10 cellular contexts compared by ENCODE assay signal in the genomic region with DNA sequence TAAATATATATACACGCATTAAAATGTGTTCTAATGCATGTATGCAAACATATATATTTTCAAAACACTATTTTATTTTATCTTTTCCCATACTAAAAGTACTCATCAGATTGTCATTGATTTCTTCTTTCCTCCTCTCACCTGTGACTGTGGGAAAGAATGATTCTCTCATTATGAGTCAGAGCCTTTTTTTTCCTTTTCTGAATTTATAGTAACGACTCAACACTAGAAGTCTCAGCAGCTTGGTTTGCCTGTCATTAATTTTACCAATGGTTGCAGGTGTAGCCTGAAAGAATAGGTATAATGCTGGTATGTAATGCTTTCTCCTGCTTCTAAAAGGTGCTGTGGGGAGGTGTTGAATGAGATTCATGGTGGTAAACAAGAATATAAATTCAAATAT.
DNase-seq lines count a peak whose midpoint lies in the region; ATAC-seq and TF ChIP-seq lines count a peak whose summit lies in the region.
"Had no signal": no experiment of that assay in that cellular context is flagged by ENCODE, and none has a peak within 500 bp of the region (broad histone marks: within the 10 kb centered on the region; RNA-seq: fewer than 3 reads in every experiment).

No MANE protein-coding gene starts in this region.

- no peak for TF ChIP-seq POLR2A in prostate gland (IDR thresholded peaks at IDR 0.05)

- H4K91ac ChIP-seq in H9 (ENCODE audit: insufficient read length, low read depth, low read length), result no peak overlapping the region

- no peak overlapping the region for H2AK5ac ChIP-seq in H9 (ENCODE audit: insufficient read length, low read length)

- no peaks in the 10 kb centered on the region for H3K79me1 ChIP-seq in H9 (ENCODE audit: insufficient read depth, low read depth, low read length, poor library complexity, severe bottlenecking)

- H4K5ac ChIP-seq in H9 (ENCODE audit: insufficient read length, low read depth, low read length), result no peak overlapping the region

- no peak overlapping the region for H3K14ac ChIP-seq in H9 (ENCODE audit: insufficient read depth, low read length)

- no peaks in the 10 kb centered on the region for H4K20me1 ChIP-seq in H9 (ENCODE audit: control insufficient read depth, insufficient read depth, insufficient read length)

- H3K27ac ChIP-seq in H9 (ENCODE audit: insufficient read length, low read depth, low read length) (peak overlapping the region; percentile 20), prostate gland (no peak overlapping the region)
- H3K27ac ChIP-seq: coronary artery, Peyer's patch had no signal

- no peak overlapping the region for H2BK12ac ChIP-seq in H9 (ENCODE audit: insufficient read length, low read depth, low read length)

- peaks cover 9% of the 10 kb centered on the region for H3K36me3 Mint-ChIP-seq in activated T-cell treated with anti-CD3 and anti-CD28 coated beads, Interleukin-2, amount 50 U/mL, for 4 hours (ENCODE audit: insufficient read depth)
- peaks cover 2 to 12% (median 4%) of the 10 kb centered on the region in 3 experiments; a peak in 2 of 7 replicates for H3K36me3 Mint-ChIP-seq in H9 (ENCODE audit: insufficient read depth in 1 of 3, low read depth in 3 of 3)

- peak; percentile 57 to 69 for ATAC-seq in activated T-cell treated with anti-CD3 and anti-CD28 coated beads, Interleukin-2, amount 50 U/mL, for 4 hours

- WGBS in H9 (ENCODE audit: extremely low coverage, insufficient read length, low lambda C conversion rate), result no CpG with 5 or more reads among the region's 2 CpGs
- 54% methylated on average over 2 of the region's 2 CpGs for WGBS in prostate gland

- no peak overlapping the region for H2BK5ac ChIP-seq in H9 (ENCODE audit: insufficient read length, low read length)

- intact Hi-C loops in prostate gland (cut with DNase I), result no loop called here

- no peak overlapping the region for H4K8ac ChIP-seq in H9 (replicated peaks; ENCODE audit: insufficient read length, low read depth, low read length)

- H3K79me2 ChIP-seq in H9 (ENCODE audit: insufficient read depth, low read length), result no peaks in the 10 kb centered on the region

- H3K9me3 Mint-ChIP-seq in activated T-cell treated with anti-CD3 and anti-CD28 coated beads, Interleukin-2, amount 50 U/mL, for 4 hours, result no peaks in the 10 kb centered on the region
- no peaks in the 10 kb centered on the region for H3K9me3 Mint-ChIP-seq in H9

- no peaks in the 10 kb centered on the region for H3K23me2 ChIP-seq in H9 (ENCODE audit: insufficient read length, low read depth, low read length, poor library complexity, severe bottlenecking)

- no peak overlapping the region for H3K4me3 ChIP-seq in prostate gland
- H3K4me3 ChIP-seq: coronary artery, Peyer's patch had no signal

- no peak overlapping the region for H3K4me3 Mint-ChIP-seq in activated T-cell treated with anti-CD3 and anti-CD28 coated beads, Interleukin-2, amount 50 U/mL, for 4 hours
- H3K4me3 Mint-ChIP-seq in H9, result no peak overlapping the region

- H2BK20ac ChIP-seq in H9 (ENCODE audit: low read depth, low read length, poor library complexity, severe bottlenecking), result no peak overlapping the region

- no peaks in the 10 kb centered on the region for H3K27me3 Mint-ChIP-seq in activated T-cell treated with anti-CD3 and anti-CD28 coated beads, Interleukin-2, amount 50 U/mL, for 4 hours (ENCODE audit: low read depth)
- H3K27me3 Mint-ChIP-seq in H9 (ENCODE audit: low read depth), result no peaks in the 10 kb centered on the region

- no peak overlapping the region for H3T11ph ChIP-seq in H9 (ENCODE audit: low read length)

- H2AFZ ChIP-seq in H9 (ENCODE audit: low read length), result no peak overlapping the region

- H3K4me1 Mint-ChIP-seq in activated T-cell treated with anti-CD3 and anti-CD28 coated beads, Interleukin-2, amount 50 U/mL, for 4 hours (ENCODE audit: low read depth), result peaks cover 30% of the 10 kb centered on the region
- H3K4me1 Mint-ChIP-seq in H9, result peaks cover 77 to 78% of the 10 kb centered on the region in 2 experiments

- no peaks in the 10 kb centered on the region for H3K27me3 ChIP-seq in H9 (ENCODE audit: insufficient read depth, low read length)
- H3K27me3 ChIP-seq in prostate gland (replicated peaks; ENCODE audit: insufficient read depth), result no peaks in the 10 kb centered on the region
- H3K27me3 ChIP-seq: Peyer's patch had no signal

- H3K4ac ChIP-seq in H9 (ENCODE audit: low read depth, low read length), result no peak overlapping the region

- no peak overlapping the region for H2BK15ac ChIP-seq in H9 (ENCODE audit: low read depth, low read length)

- no peak overlapping the region for H3K9ac ChIP-seq in H9 (ENCODE audit: extremely low read depth, insufficient read length, low read length)

- TF ChIP-seq CTCF in H9 (conservative IDR thresholded peaks at IDR 0.05) (no peak), prostate gland (IDR thresholded peaks at IDR 0.05) (no peak)

- H3K36me3 ChIP-seq in prostate gland, result no peaks in the 10 kb centered on the region
- H3K36me3 ChIP-seq: Peyer's patch had no signal

- DNase-seq in activated T-cell treated with anti-CD3 and anti-CD28 coated beads, Interleukin-2, amount 50 U/mL, for 4 hours, result no peak
- DNase-seq in activated T-cell treated with anti-CD3 and anti-CD28 coated beads, Interleukin-2, amount 50 U/mL, for 48 hours, result no peak
- no peak for DNase-seq in H9
- peak; percentile 63 for DNase-seq in NCI-H69 (lab: John Stamatoyannopoulos, UW)
- peak; percentile 38 for DNase-seq in renal cortical epithelial cell (ENCODE audit: low read depth)
- no peak for DNase-seq in prostate gland (ENCODE audit: low spot score)
- DNase-seq in dedifferentiated amniotic fluid mesenchymal stem cell (ENCODE audit: extremely low spot score), result no peak
- no peak for DNase-seq in GM19240 (ENCODE audit: insufficient read length, low spot score)
- DNase-seq: Peyer's patch had no signal

- H3K23ac ChIP-seq in H9 (ENCODE audit: insufficient read length, low read depth, low read length), result no peak overlapping the region

- no peak overlapping the region for H3K4me2 ChIP-seq in H9 (ENCODE audit: insufficient read depth, insufficient read length, low read length)

- peak overlapping the region; percentile 62 to 96 (median 82); a peak in 6 of 7 replicates for H3K27ac Mint-ChIP-seq in H9

- no peak overlapping the region for H3K18ac ChIP-seq in H9 (ENCODE audit: insufficient read length, low read depth, low read length)

- H2BK120ac ChIP-seq in H9 (ENCODE audit: low read depth, low read length, poor library complexity, severe bottlenecking), result no peak overlapping the region

- no peaks in the 10 kb centered on the region for H3K9me3 ChIP-seq in H9 (ENCODE audit: control insufficient read depth, low read depth, low read length)
- no peaks in the 10 kb centered on the region for H3K9me3 ChIP-seq in prostate gland
- H3K9me3 ChIP-seq: Peyer's patch had no signal

- peaks cover 11% of the 10 kb centered on the region for H3K4me1 ChIP-seq in H9 (ENCODE audit: insufficient read depth, low read length)
- H3K4me1 ChIP-seq in prostate gland (replicated peaks), result no peaks in the 10 kb centered on the region
- H3K4me1 ChIP-seq: Peyer's patch had no signal

- no peak overlapping the region for H3K56ac ChIP-seq in H9 (ENCODE audit: insufficient read length, low read depth, low read length)

Comparison
In these comparisons a context has a peak if more than half of its experiments do, and no peak if none do; other contexts are left out.
1. DNase-seq: peak in NCI-H69 (single experiment) and renal cortical epithelial cell (single experiment); none in activated T-cell treated with anti-CD3 and anti-CD28 coated beads, Interleukin-2, amount 50 U/mL, for 4 hours (single experiment), activated T-cell treated with anti-CD3 and anti-CD28 coated beads, Interleukin-2, amount 50 U/mL, for 48 hours (0 of 2), H9 (single experiment), prostate gland (single experiment), dedifferentiated amniotic fluid mesenchymal stem cell (single experiment) and GM19240 (single experiment).